ENCODE assay signal across 16 cellular contexts in genomic region chr3:184773341-184774186, GRCh38. TPM values are rescaled to one million over a fixed set of nuclear protein-coding genes. Genes with fewer than 3 reads are reported as not detected.
DNase-seq lines count a peak whose midpoint lies in the region; ATAC-seq and TF ChIP-seq lines count a peak whose summit lies in the region.
"Had no signal": no experiment of that assay in that cellular context is flagged by ENCODE, and none has a peak within 500 bp of the region (broad histone marks: within the 10 kb centered on the region; RNA-seq: fewer than 3 reads in every experiment).

No MANE protein-coding gene starts in this region.

- no peak overlapping the region for H3K9ac ChIP-seq in H9 (ENCODE audit: extremely low read depth, insufficient read length, low read length)

- H3K27ac ChIP-seq in cardiac muscle cell, result peak overlapping the region; percentile 93
- peak overlapping the region; percentile 75 to 82 for H3K27ac ChIP-seq in uterus
- no peak overlapping the region for H3K27ac ChIP-seq in H9 (ENCODE audit: insufficient read length, low read depth, low read length)
- H3K27ac ChIP-seq: brain microvascular endothelial cell, Peyer's patch, thoracic aorta had no signal

- no peaks in the 10 kb centered on the region for H3K27me3 ChIP-seq in cardiac muscle cell
- peaks cover 17% of the 10 kb centered on the region for H3K27me3 ChIP-seq in neuron (ENCODE audit: insufficient read depth, low read length)
- no peaks in the 10 kb centered on the region for H3K27me3 ChIP-seq in uterus
- H3K27me3 ChIP-seq in H9 (ENCODE audit: insufficient read depth, low read length), result no peaks in the 10 kb centered on the region
- H3K27me3 ChIP-seq: Peyer's patch, right lobe of liver had no signal

- ATAC-seq in HG02678 (IDR thresholded peaks at IDR 0.05; ENCODE audit: unreplicated experiment), result no peak

- H2BK20ac ChIP-seq in H9 (ENCODE audit: low read depth, low read length, poor library complexity, severe bottlenecking), result no peak overlapping the region

- H2BK12ac ChIP-seq in H9 (ENCODE audit: insufficient read length, low read depth, low read length), result no peak overlapping the region

- H3K9me3 ChIP-seq in cardiac muscle cell (ENCODE audit: low read depth) (no peaks in the 10 kb centered on the region), neuron (ENCODE audit: low read length) (no peaks in the 10 kb centered on the region), uterus (no peaks in the 10 kb centered on the region), H9 (ENCODE audit: control insufficient read depth, low read depth, low read length) (no peaks in the 10 kb centered on the region)
- H3K9me3 ChIP-seq: Peyer's patch, right lobe of liver, thoracic aorta had no signal

- no peak overlapping the region for H2BK15ac ChIP-seq in H9 (ENCODE audit: low read depth, low read length)

- H4K91ac ChIP-seq in H9 (ENCODE audit: insufficient read length, low read depth, low read length), result no peak overlapping the region

- H2BK5ac ChIP-seq in H9 (ENCODE audit: insufficient read length, low read length), result no peak overlapping the region

- H3K4me3 Mint-ChIP-seq in H9, result no peak overlapping the region
- H3K4me3 Mint-ChIP-seq: T-helper 2 cell treated with Interferon-gamma antibody and Interleukin-4, amounts not matched to agents 5 μg/mL and 100 μg/mL, for 36 hours had no signal

- no peak overlapping the region for H3K4me2 ChIP-seq in H9 (ENCODE audit: insufficient read depth, insufficient read length, low read length)

- H3K4me3 ChIP-seq in cardiac muscle cell (no peak overlapping the region), neuron (ENCODE audit: low read length) (peak overlapping the region; percentile 19), uterus (no peak overlapping the region)
- H3K4me3 ChIP-seq: Peyer's patch, right lobe of liver, thoracic aorta had no signal

- peaks cover 11% of the 10 kb centered on the region for H3K27me3 Mint-ChIP-seq in H9 (ENCODE audit: low read depth)

- H2AK5ac ChIP-seq in H9 (ENCODE audit: insufficient read length, low read length), result no peak overlapping the region

- H3K56ac ChIP-seq in H9 (ENCODE audit: insufficient read length, low read depth, low read length), result no peak overlapping the region

- H3K14ac ChIP-seq in H9 (ENCODE audit: insufficient read depth, low read length), result no peak overlapping the region; the same call in 1 of the 2 replicates

- H4K20me1 ChIP-seq in H9 (ENCODE audit: control insufficient read depth, insufficient read depth, insufficient read length), result no peaks in the 10 kb centered on the region

- intact Hi-C loops in uterus (cut with DNase I; ENCODE audit: low total_unique reads), result no loop called here

- no peak overlapping the region for H4K8ac ChIP-seq in H9 (replicated peaks; ENCODE audit: insufficient read length, low read depth, low read length)

- TF ChIP-seq CTCF in cardiac muscle cell (IDR thresholded peaks at IDR 0.05; ENCODE audit: low read depth, low read length) (no peak), uterus (IDR thresholded peaks at IDR 0.05) (no peak), H9 (conservative IDR thresholded peaks at IDR 0.05) (no peak)

- no peak for TF ChIP-seq POLR2A in uterus (IDR thresholded peaks at IDR 0.05)

- H3K9me3 Mint-ChIP-seq in H9, result no peaks in the 10 kb centered on the region; a peak in 2 of 5 replicates
- H3K9me3 Mint-ChIP-seq: activated T-helper 2 cell treated with anti-CD3 and anti-CD28 coated beads, Interferon-gamma antibody, Interleukin-2, Interleukin-4, amounts not matched to agents 10 μg/mL and 5 μg/mL and 100 μg/mL, durations not matched to agents 14 hours and 24 hours and 36 hours; T-helper 2 cell treated with Interferon-gamma antibody and Interleukin-4, amounts not matched to agents 5 μg/mL and 100 μg/mL, for 36 hours had no signal

- H3K18ac ChIP-seq in H9 (ENCODE audit: insufficient read length, low read depth, low read length), result no peak overlapping the region

- no CpG with 5 or more reads among the region's 42 CpGs for WGBS in H9 (ENCODE audit: extremely low coverage, insufficient read length, low lambda C conversion rate)

- no peaks in the 10 kb centered on the region for H3K79me1 ChIP-seq in H9 (ENCODE audit: insufficient read depth, low read depth, low read length, poor library complexity, severe bottlenecking)

- no peak overlapping the region for H2BK120ac ChIP-seq in H9 (ENCODE audit: low read depth, low read length, poor library complexity, severe bottlenecking)

- H3K4me1 Mint-ChIP-seq in H9, result peaks cover 28 to 44% of the 10 kb centered on the region in 2 experiments

- peak; percentile 57 for DNase-seq in NCI-H510A (lab: John Stamatoyannopoulos, UW)
- no peak for DNase-seq in NCI-H510A treated with DMSO at 0.1 percent for 48 hours (lab: John Stamatoyannopoulos, UW)
- DNase-seq in cardiac muscle cell (ENCODE audit: low read depth in 1 of 2, low spot score in 1 of 2), result peak; percentile 26 to 81
- peak; percentile 47 to 55 for DNase-seq in uterus
- no peak for DNase-seq in H9
- no peak for DNase-seq in COR-L47 (lab: John Stamatoyannopoulos, UW)
- DNase-seq: brain microvascular endothelial cell, hippocampal formation, NCI-H2171, Peyer's patch, right lobe of liver had no signal

- H3K4ac ChIP-seq in H9 (ENCODE audit: low read depth, low read length), result no peak overlapping the region

- no peaks in the 10 kb centered on the region for H3K79me2 ChIP-seq in H9 (ENCODE audit: insufficient read depth, low read length)

- no peaks in the 10 kb centered on the region for H3K23me2 ChIP-seq in H9 (ENCODE audit: insufficient read length, low read depth, low read length, poor library complexity, severe bottlenecking)

- H3K4me1 ChIP-seq in cardiac muscle cell (ENCODE audit: low read depth), result peaks cover 37% of the 10 kb centered on the region
- H3K4me1 ChIP-seq in neuron (ENCODE audit: insufficient read depth, low read length), result peaks cover 21% of the 10 kb centered on the region
- peaks cover 0 to 3% of the 10 kb centered on the region in 2 donors for H3K4me1 ChIP-seq in uterus
- H3K4me1 ChIP-seq in H9 (ENCODE audit: insufficient read depth, low read length), result no peaks in the 10 kb centered on the region
- H3K4me1 ChIP-seq: Peyer's patch had no signal

- H3K27ac Mint-ChIP-seq in H9, result peak overlapping the region in 1 of 3 experiments; percentile 59; a peak in 1 of 7 replicates
- H3K27ac Mint-ChIP-seq: activated T-helper 2 cell treated with anti-CD3 and anti-CD28 coated beads, Interferon-gamma antibody, Interleukin-2, Interleukin-4, amounts not matched to agents 10 μg/mL and 5 μg/mL and 100 μg/mL, durations not matched to agents 14 hours and 24 hours and 36 hours; T-helper 2 cell treated with Interferon-gamma antibody and Interleukin-4, amounts not matched to agents 5 μg/mL and 100 μg/mL, for 36 hours had no signal

- H3K36me3 Mint-ChIP-seq in H9 (ENCODE audit: insufficient read depth in 1 of 3, low read depth in 3 of 3), result no peaks in the 10 kb centered on the region

- no peaks in the 10 kb centered on the region for H3K36me3 ChIP-seq in cardiac muscle cell
- H3K36me3 ChIP-seq in neuron (ENCODE audit: insufficient read depth, low read length), result no peaks in the 10 kb centered on the region
- no peaks in the 10 kb centered on the region for H3K36me3 ChIP-seq in uterus
- H3K36me3 ChIP-seq: brain microvascular endothelial cell, Peyer's patch, right lobe of liver, thoracic aorta had no signal

- H3T11ph ChIP-seq in H9 (ENCODE audit: low read length), result no peak overlapping the region

- H4K5ac ChIP-seq in H9 (ENCODE audit: insufficient read length, low read depth, low read length), result no peak overlapping the region

- H3K23ac ChIP-seq in H9 (ENCODE audit: insufficient read length, low read depth, low read length), result no peak overlapping the region

- H2AFZ ChIP-seq in neuron (ENCODE audit: low read depth, low read length) (peak overlapping the region; percentile 33), H9 (ENCODE audit: low read length) (no peak overlapping the region)

RNA-seq across cellular contexts. Expression of gene VPS8, which starts 38.4 kb away (rescaled TPM):
- total RNA-seq in cardiac muscle cell (45.3 and 47.1 TPM in 2 replicates), uterus (100 to 1,000 TPM in 3 of 4 donors, 10 to 100 TPM in 1; 76.5 to 281 (median 163) TPM), H9 (2021) (39.7 and 42.2 TPM in 2 replicates)
- polyA plus RNA-seq in cardiac muscle cell, result 41.2 and 61.5 TPM in 2 replicates

Comparison
In these comparisons a context has a peak if more than half of its experiments do, and no peak if none do; other contexts are left out.
1. DNase-seq: peak in NCI-H510A (single experiment), cardiac muscle cell (2 of 2) and uterus (2 of 2); none in NCI-H510A treated with DMSO at 0.1 percent for 48 hours (single experiment), H9 (single experiment) and COR-L47 (single experiment).